18 cellular contexts compared by ENCODE assay signal in the genomic region with DNA sequence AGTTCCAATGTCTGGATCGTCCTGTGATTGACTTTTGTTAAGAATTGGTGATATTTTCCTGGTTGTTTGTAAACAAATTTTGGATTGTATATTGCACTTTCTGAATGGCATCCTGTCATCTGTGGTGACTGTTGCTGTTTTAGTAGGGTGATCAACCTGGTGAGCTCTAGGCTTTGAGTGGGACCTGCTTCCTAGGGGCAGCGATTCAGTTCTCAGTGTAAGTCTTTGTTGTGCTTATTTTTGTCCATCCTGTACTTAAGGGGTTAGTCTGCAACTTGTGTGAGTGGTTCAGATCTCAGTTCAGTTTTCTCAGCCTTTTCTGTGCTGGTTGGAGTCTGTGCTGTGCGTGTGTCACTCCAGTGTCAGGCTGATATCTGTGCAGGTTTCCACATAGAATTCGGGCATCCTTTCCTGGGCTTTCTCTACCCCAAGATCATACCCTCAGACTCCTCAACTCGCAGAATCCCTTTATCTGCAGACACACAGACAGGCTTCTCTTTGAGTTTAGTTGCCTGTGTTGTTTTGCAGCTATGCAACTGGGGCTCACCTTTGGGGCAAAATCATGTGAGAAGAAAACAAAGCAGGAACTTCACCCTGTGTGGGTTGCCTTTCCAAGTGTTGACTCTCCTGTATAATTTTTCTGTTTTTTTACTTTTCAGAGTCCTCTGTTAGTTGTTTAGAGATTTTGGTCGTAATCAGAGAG.
DNase-seq lines count a peak whose midpoint lies in the region; ATAC-seq, FAIRE-seq and TF ChIP-seq lines count a peak whose summit lies in the region.
"Had no signal": no experiment of that assay in that cellular context is flagged by ENCODE, and none has a peak within 500 bp of the region (broad histone marks: within the 10 kb centered on the region; RNA-seq: fewer than 3 reads in every experiment).

No MANE protein-coding gene starts in this region.

- H3K23me2 ChIP-seq in H9 (ENCODE audit: insufficient read length, low read depth, low read length, poor library complexity, severe bottlenecking) = peaks cover 4% of the 10 kb centered on the region
- 0 out of 2 replicates have a peak, but pooled peaks cover 2% of the 10 kb centered on the region for H3K23me2 ChIP-seq in H1 (ENCODE audit: low read depth, low read length)

- no peaks in the 10 kb centered on the region for H3K79me2 ChIP-seq in H9 (ENCODE audit: insufficient read depth, low read length)
- H3K79me2 ChIP-seq in H1 (ENCODE audit: control insufficient read depth in 1 of 2, insufficient read depth in 2 of 2, low read length in 2 of 2) = no peaks in the 10 kb centered on the region
- no peaks in the 10 kb centered on the region for H3K79me2 ChIP-seq in trophoblast cell (ENCODE audit: control insufficient read depth, insufficient read depth, low read length, poor library complexity)

- H3K9me3 Mint-ChIP-seq in H9 = no peaks in the 10 kb centered on the region
- peaks cover 3% of the 10 kb centered on the region for H3K9me3 Mint-ChIP-seq in activated CD8-positive, alpha-beta memory T cell treated with anti-CD3 and anti-CD28 coated beads, Interleukin-2, amount 10 ng/mL, durations not matched to agents 7 days and 5 days (ENCODE audit: low read depth)

- POLR2A ChIA-PET in H1 (lab: Charles Lee; ENCODE audit: partially characterized antibody) = no interaction called here

- H3K36me3 Mint-ChIP-seq in H9 (ENCODE audit: insufficient read depth in 1 of 3, low read depth in 3 of 3) = peaks cover 0 to 4% (median 0%) of the 10 kb centered on the region in 3 experiments; a peak in 1 of 7 replicates
- H3K36me3 Mint-ChIP-seq in activated CD8-positive, alpha-beta memory T cell treated with anti-CD3 and anti-CD28 coated beads, Interleukin-2, amount 10 ng/mL, durations not matched to agents 7 days and 5 days = peaks cover 19% of the 10 kb centered on the region

- H3K4me3 Mint-ChIP-seq in H9 = peak overlapping the region; percentile 52 to 55
- H3K4me3 Mint-ChIP-seq in activated CD8-positive, alpha-beta memory T cell treated with anti-CD3 and anti-CD28 coated beads, Interleukin-2, amount 10 ng/mL, durations not matched to agents 7 days and 5 days = no peak overlapping the region

- H4K20me1 ChIP-seq in H9 (ENCODE audit: control insufficient read depth, insufficient read depth, insufficient read length) (no peaks in the 10 kb centered on the region), H1 (replicated peaks in 1 of 2; ENCODE audit: control insufficient read depth in 1 of 2, insufficient read depth in 2 of 2, low read length in 2 of 2) (no peaks in the 10 kb centered on the region)

- H2BK12ac ChIP-seq in H9 (ENCODE audit: insufficient read length, low read depth, low read length) (no peak overlapping the region), H1 (ENCODE audit: low read depth, low read length) (peak overlapping the region; percentile 75; the same call in 1 of the 2 replicates), trophoblast cell (ENCODE audit: low read length) (no peak overlapping the region)

- H2BK5ac ChIP-seq in H9 (ENCODE audit: insufficient read length, low read length) (no peak overlapping the region), H1 (ENCODE audit: low read depth, low read length) (peak overlapping the region; percentile 73; the same call in 1 of the 2 replicates), trophoblast cell (ENCODE audit: low read depth, low read length, poor library complexity) (no peak overlapping the region)

- WGBS in H9 (ENCODE audit: extremely low coverage, insufficient read length, low lambda C conversion rate) = no CpG with 5 or more reads among the region's 6 CpGs
- 20% methylated on average over 6 of the region's 6 CpGs; no CpG with 5 or more reads in 1 of the 2 experiments for WGBS in H1 (ENCODE audit: extremely low coverage in 1 of 2, insufficient coverage in 1 of 2, insufficient read length in 1 of 2, insufficient replicate concordance in 2 of 2, low coverage in 1 of 2, low lambda C conversion rate in 2 of 2, missing lambda C conversion rate in 1 of 2), 2 experiments
- WGBS in trophoblast cell (ENCODE audit: extremely low coverage, insufficient coverage, insufficient read length) = no CpG with 5 or more reads among the region's 6 CpGs

- DNase-seq in H9 (peak; percentile 70), H1 (ENCODE audit: low read depth in 1 of 2, low spot score in 2 of 2) (peak in 1 of 2 experiments; percentile 59), trophoblast cell (no peak)
- DNase-seq in activated CD8-positive, alpha-beta memory T cell treated with anti-CD3 and anti-CD28 coated beads, Interleukin-2, amount 10 ng/mL, durations not matched to agents 7 days and 5 days = no peak
- DNase-seq: 8988T; CD8-positive, alpha-beta memory T cell; KG1; NCI-H1436 treated with DMSO at 0.1 percent for 48 hours; NCI-H2081 treated with DMSO at 0.1 percent for 48 hours; NCI-H82; Peyer's patch had no signal

- H3K27me3 Mint-ChIP-seq in H9 (ENCODE audit: low read depth) = peaks cover 5% of the 10 kb centered on the region
- H3K27me3 Mint-ChIP-seq in activated CD8-positive, alpha-beta memory T cell treated with anti-CD3 and anti-CD28 coated beads, Interleukin-2, amount 10 ng/mL, durations not matched to agents 7 days and 5 days = no peaks in the 10 kb centered on the region
- H3K27me3 Mint-ChIP-seq: CD8-positive, alpha-beta memory T cell had no signal

- CTCF ChIA-PET in H1 (lab: Charles Lee; ENCODE audit: partially characterized antibody) = no interaction called here
- CTCF ChIA-PET in activated CD8-positive, alpha-beta memory T cell treated with anti-CD3 and anti-CD28 coated beads, Interleukin-2, amount 10 ng/mL, durations not matched to agents 7 days and 5 days (lab: Charles Lee) = no interaction called here

- peak in 1 of 2 experiments; percentile 63; a peak in 1 of 3 replicates for TF ChIP-seq EP300 in H1 (IDR thresholded peaks at IDR 0.05; ENCODE audit: borderline replicate concordance in 1 of 2, low read depth in 2 of 2, low read length in 2 of 2)

- peak overlapping the region; percentile 95 for H3K18ac ChIP-seq in H9 (ENCODE audit: insufficient read length, low read depth, low read length)
- peak overlapping the region; percentile 40; the same call in 1 of the 2 replicates for H3K18ac ChIP-seq in H1 (ENCODE audit: extremely low read depth, low read length)
- H3K18ac ChIP-seq in trophoblast cell (ENCODE audit: low read length) = no peak overlapping the region

- TF ChIP-seq POLR2A in H1 (IDR thresholded peaks at IDR 0.05; ENCODE audit: control extremely low read depth in 1 of 2, low read depth in 2 of 2, low read length in 2 of 2) = peak in 1 of 2 experiments; percentile 26; a peak in 1 of 3 replicates

- no peak overlapping the region for H3K4ac ChIP-seq in H9 (ENCODE audit: low read depth, low read length)
- H3K4ac ChIP-seq in H1 (replicated peaks; ENCODE audit: insufficient read length, low read depth, low read length) = peak overlapping the region; percentile 20
- no peak overlapping the region for H3K4ac ChIP-seq in trophoblast cell (ENCODE audit: low read depth, low read length)

- H3K4me1 Mint-ChIP-seq in H9 = peaks cover 19 to 20% of the 10 kb centered on the region in 2 experiments
- H3K4me1 Mint-ChIP-seq in activated CD8-positive, alpha-beta memory T cell treated with anti-CD3 and anti-CD28 coated beads, Interleukin-2, amount 10 ng/mL, durations not matched to agents 7 days and 5 days = peaks cover 2% of the 10 kb centered on the region

- H3K27ac Mint-ChIP-seq in H9 = peak overlapping the region; percentile 57 to 95 (median 77)
- no peak overlapping the region for H3K27ac Mint-ChIP-seq in activated CD8-positive, alpha-beta memory T cell treated with anti-CD3 and anti-CD28 coated beads, Interleukin-2, amount 10 ng/mL, durations not matched to agents 7 days and 5 days

- TF ChIP-seq RAD21 in H1 (IDR thresholded peaks at IDR 0.05 in 1 of 2, conservative IDR thresholded peaks at IDR 0.05 in 1 of 2; ENCODE audit: low read depth in 2 of 2, low read length in 2 of 2) = no peak

- H3K56ac ChIP-seq in H9 (ENCODE audit: insufficient read length, low read depth, low read length) = no peak overlapping the region
- no peak overlapping the region for H3K56ac ChIP-seq in H1 (replicated peaks; ENCODE audit: insufficient read length, low read depth, low read length)

- H3T11ph ChIP-seq in H9 (ENCODE audit: low read length) = no peak overlapping the region

- H3K79me1 ChIP-seq in H9 (ENCODE audit: insufficient read depth, low read depth, low read length, poor library complexity, severe bottlenecking) (no peaks in the 10 kb centered on the region), H1 (ENCODE audit: low read depth, low read length) (no peaks in the 10 kb centered on the region), trophoblast cell (ENCODE audit: low read length) (no peaks in the 10 kb centered on the region)

- no peak overlapping the region for H2BK120ac ChIP-seq in H9 (ENCODE audit: low read depth, low read length, poor library complexity, severe bottlenecking)
- peak overlapping the region; percentile 84 for H2BK120ac ChIP-seq in H1 (replicated peaks; ENCODE audit: low read depth, low read length)
- H2BK120ac ChIP-seq in trophoblast cell (ENCODE audit: insufficient read depth, low read length, poor library complexity) = no peak overlapping the region

- TF ChIP-seq CTCF in C4-2B (conservative IDR thresholded peaks at IDR 0.05) = no peak
- TF ChIP-seq CTCF in H9 (conservative IDR thresholded peaks at IDR 0.05) = no peak
- TF ChIP-seq CTCF in H1 (IDR thresholded peaks at IDR 0.05; ENCODE audit: control extremely low read depth in 1 of 3, insufficient read depth in 1 of 3, low read depth in 1 of 3, low read length in 3 of 3) = no peak

- H3K36me3 ChIP-seq in H1 (ENCODE audit: control insufficient read depth in 2 of 4, insufficient read depth in 4 of 4, low read length in 3 of 4) (no peaks in the 10 kb centered on the region), iPS-20b (ENCODE audit: insufficient read depth, low read depth, low read length) (no peaks in the 10 kb centered on the region), trophoblast cell (ENCODE audit: control insufficient read depth in 1 of 2, insufficient read depth in 2 of 2, low read length in 2 of 2) (no peaks in the 10 kb centered on the region)
- H3K36me3 ChIP-seq: Peyer's patch had no signal

- H4K91ac ChIP-seq in H9 (ENCODE audit: insufficient read length, low read depth, low read length) (no peak overlapping the region), H1 (replicated peaks; ENCODE audit: insufficient read length, low read length) (no peak overlapping the region), trophoblast cell (ENCODE audit: low read depth, low read length) (no peak overlapping the region)

- H3K9me3 ChIP-seq in H9 (ENCODE audit: control insufficient read depth, low read depth, low read length) (no peaks in the 10 kb centered on the region), H1 (ENCODE audit: insufficient read depth in 2 of 2, low read depth in 1 of 2, low read length in 1 of 2) (no peaks in the 10 kb centered on the region), iPS-20b (ENCODE audit: insufficient read depth, low read depth, low read length) (no peaks in the 10 kb centered on the region), trophoblast cell (ENCODE audit: insufficient read depth, low read depth, low read length) (no peaks in the 10 kb centered on the region)
- H3K9me3 ChIP-seq: Peyer's patch had no signal

- H2BK15ac ChIP-seq in H9 (ENCODE audit: low read depth, low read length) = no peak overlapping the region
- no peak overlapping the region for H2BK15ac ChIP-seq in H1 (ENCODE audit: low read length)

- H3K14ac ChIP-seq in H9 (ENCODE audit: insufficient read depth, low read length) = peak overlapping the region; percentile 51; the same call in 1 of the 2 replicates
- H3K14ac ChIP-seq in H1 (ENCODE audit: insufficient read length) = no peak overlapping the region
- no peak overlapping the region for H3K14ac ChIP-seq in trophoblast cell (ENCODE audit: low read length)

- H3K4me2 ChIP-seq in H9 (ENCODE audit: insufficient read depth, insufficient read length, low read length) (peak overlapping the region; percentile 84), H1 (ENCODE audit: insufficient read depth in 1 of 2, low read depth in 2 of 2, low read length in 2 of 2) (peak overlapping the region; percentile 68 to 82), trophoblast cell (ENCODE audit: low read length) (no peak overlapping the region)

- peaks cover 5% of the 10 kb centered on the region; the same call in 1 of the 2 replicates for H3K4me1 ChIP-seq in H9 (ENCODE audit: insufficient read depth, low read length)
- H3K4me1 ChIP-seq in H1 (replicated peaks in 1 of 4; ENCODE audit: control insufficient read depth in 3 of 4, insufficient read depth in 4 of 4, low read length in 3 of 4) = peaks cover 2 to 11% (median 7%) of the 10 kb centered on the region in 4 experiments; a peak in 5 of 7 replicates
- H3K4me1 ChIP-seq in iPS-20b (ENCODE audit: insufficient read depth, low read length) = peaks cover 16% of the 10 kb centered on the region; the same call in 1 of the 2 replicates
- no peaks in the 10 kb centered on the region for H3K4me1 ChIP-seq in trophoblast cell (ENCODE audit: control insufficient read depth in 1 of 2, insufficient read depth in 2 of 2, low read length in 2 of 2)
- H3K4me1 ChIP-seq: Peyer's patch had no signal

- H4K12ac ChIP-seq in trophoblast cell (ENCODE audit: low read depth, low read length) = no peak overlapping the region

- H3K27me3 ChIP-seq in H9 (ENCODE audit: insufficient read depth, low read length) (no peaks in the 10 kb centered on the region), H1 (replicated peaks in 1 of 4; ENCODE audit: control insufficient read depth in 3 of 4, extremely low read depth in 1 of 4, insufficient read depth in 3 of 4, low read length in 3 of 4) (no peaks in the 10 kb centered on the region), iPS-20b (ENCODE audit: insufficient read depth, low read length) (no peaks in the 10 kb centered on the region), trophoblast cell (ENCODE audit: insufficient read depth, low read length) (no peaks in the 10 kb centered on the region)
- H3K27me3 ChIP-seq: Peyer's patch had no signal

- H2BK20ac ChIP-seq in H9 (ENCODE audit: low read depth, low read length, poor library complexity, severe bottlenecking) = peak overlapping the region; percentile 76
- no peak overlapping the region for H2BK20ac ChIP-seq in H1 (ENCODE audit: low read length)

- H2AK5ac ChIP-seq in H9 (ENCODE audit: insufficient read length, low read length) = no peak overlapping the region
- 0 out of 2 replicates have a peak overlapping the region, but pooled peaks have one; percentile 61 for H2AK5ac ChIP-seq in H1 (ENCODE audit: low read depth, low read length)
- no peak overlapping the region for H2AK5ac ChIP-seq in trophoblast cell (ENCODE audit: low read length)

- H3K27ac ChIP-seq in C4-2B (peak overlapping the region; percentile 50; the same call in 1 of the 2 replicates), H9 (ENCODE audit: insufficient read length, low read depth, low read length) (peak overlapping the region; percentile 69), H1 (ENCODE audit: low read depth, low read length) (no peak overlapping the region), iPS-20b (ENCODE audit: low read length) (no peak overlapping the region), trophoblast cell (ENCODE audit: low read depth, low read length) (no peak overlapping the region)
- H3K27ac ChIP-seq: Peyer's patch had no signal

- no peak overlapping the region for H4K5ac ChIP-seq in H9 (ENCODE audit: insufficient read length, low read depth, low read length)
- no peak overlapping the region for H4K5ac ChIP-seq in H1 (ENCODE audit: insufficient read length, low read depth, low read length)

- H2AFZ ChIP-seq in H9 (ENCODE audit: low read length) (no peak overlapping the region), H1 (ENCODE audit: low read length) (no peak overlapping the region), trophoblast cell (ENCODE audit: insufficient read depth, low read length, poor library complexity) (no peak overlapping the region)

- ATAC-seq in GM18502 (IDR thresholded peaks at IDR 0.05; ENCODE audit: poor library complexity, unreplicated experiment) = no peak
- no peak for ATAC-seq in activated CD8-positive, alpha-beta memory T cell treated with anti-CD3 and anti-CD28 coated beads, Interleukin-2, amount 10 ng/mL, durations not matched to agents 7 days and 5 days
- ATAC-seq in HG03378 (IDR thresholded peaks at IDR 0.05; ENCODE audit: unreplicated experiment) = no peak
- ATAC-seq: HCT116, HepG2, Right ventricle myocardium inferior had no signal

- peak; percentile 92 for FAIRE-seq in H1 (lab: Jason Lieb, UNC)
- FAIRE-seq: HepG2 had no signal

- H3K9ac ChIP-seq in H9 (ENCODE audit: extremely low read depth, insufficient read length, low read length) = peak overlapping the region; percentile 43
- H3K9ac ChIP-seq in H1 (replicated peaks in 1 of 4; ENCODE audit: extremely low read depth in 1 of 4, low read depth in 3 of 4, low read length in 3 of 4) = peak overlapping the region in 1 of 4 experiments; percentile 25; a peak in 1 of 7 replicates
- peak overlapping the region; percentile 61 for H3K9ac ChIP-seq in iPS-20b (ENCODE audit: low read depth, low read length)
- H3K9ac ChIP-seq in trophoblast cell (ENCODE audit: low read length) = no peak overlapping the region

- H4K8ac ChIP-seq in H9 (replicated peaks; ENCODE audit: insufficient read length, low read depth, low read length) (no peak overlapping the region), H1 (ENCODE audit: extremely low read depth, insufficient read depth, low read length) (no peak overlapping the region), trophoblast cell (ENCODE audit: low read depth, low read length) (no peak overlapping the region)

- H3K4me3 ChIP-seq in H1 (ENCODE audit: extremely low read depth in 1 of 4, insufficient read depth in 2 of 4, low read depth in 3 of 4, low read length in 4 of 4) = peak overlapping the region in 3 of 4 experiments; percentile 9 to 32 (median 30); a peak in 2 of 8 replicates
- H3K4me3 ChIP-seq in iPS-20b (ENCODE audit: low read length) = peak overlapping the region; percentile 58
- no peak overlapping the region for H3K4me3 ChIP-seq in trophoblast cell (ENCODE audit: low read depth, low read length)
- H3K4me3 ChIP-seq: Peyer's patch had no signal

- no peak overlapping the region for H3K23ac ChIP-seq in H9 (ENCODE audit: insufficient read length, low read depth, low read length)
- no peak overlapping the region for H3K23ac ChIP-seq in H1 (ENCODE audit: insufficient read length)
- no peak overlapping the region for H3K23ac ChIP-seq in trophoblast cell (ENCODE audit: low read length)

Comparison
In these comparisons a context has a peak if more than half of its experiments do, and no peak if none do; other contexts are left out.
1. H3K27ac ChIP-seq: peak in C4-2B (single experiment) and H9 (single experiment); none in H1 (single experiment), iPS-20b (single experiment) and trophoblast cell (single experiment).